14 cellular contexts compared by ENCODE assay signal in genomic region chr20:50747275-50747674, GRCh38. TPM values are rescaled to one million over a fixed set of nuclear protein-coding genes. Genes with fewer than 3 reads are reported as not detected.
A peak's percentile ranks its signal among the peaks of the same experiment; 100 is the strongest.
DNase-seq lines count a peak whose midpoint lies in the region; ATAC-seq and TF ChIP-seq lines count a peak whose summit lies in the region.
"Had no signal": no experiment of that assay in that cellular context is flagged by ENCODE, and none has a peak within 500 bp of the region (broad histone marks: within the 10 kb centered on the region; RNA-seq: fewer than 3 reads in every experiment).

No MANE protein-coding gene starts in this region.

- H3K36me3 Mint-ChIP-seq in activated CD4-positive, alpha-beta T cell treated with anti-CD3 and anti-CD28 coated beads, Interleukin-2, amount 10 ng/mL, durations not matched to agents 24 days and 14 days (ENCODE audit: low read depth) = peaks cover 16% of the 10 kb centered on the region
- no peaks in the 10 kb centered on the region for H3K36me3 Mint-ChIP-seq in HFFc6 (ENCODE audit: low read depth)
- H3K36me3 Mint-ChIP-seq in activated T-helper 2 cell treated with anti-CD3 and anti-CD28 coated beads, Interferon-gamma antibody, Interleukin-2, Interleukin-4, amounts not matched to agents 10 μg/mL and 5 μg/mL and 100 μg/mL, durations not matched to agents 14 hours and 24 hours and 36 hours (ENCODE audit: low read depth) = peaks cover 22% of the 10 kb centered on the region
- H3K36me3 Mint-ChIP-seq in naive thymus-derived CD8-positive, alpha-beta T cell = peaks cover 0 to 33% (median 0%) of the 10 kb centered on the region in 3 donors

- no peak for ATAC-seq in naive thymus-derived CD8-positive, alpha-beta T cell
- ATAC-seq in GM21526 (IDR thresholded peaks at IDR 0.05; ENCODE audit: low FRiP score, unreplicated experiment) = no peak

- H3K4me3 Mint-ChIP-seq in activated CD4-positive, alpha-beta T cell treated with anti-CD3 and anti-CD28 coated beads, Interleukin-2, amount 10 ng/mL, durations not matched to agents 24 days and 14 days = peak overlapping the region; percentile 44
- 0 out of 2 replicates have a peak overlapping the region, but pooled peaks have one; percentile 41 for H3K4me3 Mint-ChIP-seq in HFFc6
- peak overlapping the region; percentile 40 for H3K4me3 Mint-ChIP-seq in activated T-helper 2 cell treated with anti-CD3 and anti-CD28 coated beads, Interferon-gamma antibody, Interleukin-2, Interleukin-4, amounts not matched to agents 10 μg/mL and 5 μg/mL and 100 μg/mL, durations not matched to agents 14 hours and 24 hours and 36 hours (ENCODE audit: low read depth)
- peak overlapping the region in 5 of 10 donors; percentile 1 to 37 (median 3) for H3K4me3 Mint-ChIP-seq in naive thymus-derived CD8-positive, alpha-beta T cell

- intact Hi-C loops in activated CD4-positive, alpha-beta T cell treated with anti-CD3 and anti-CD28 coated beads, Interleukin-2, amount 10 ng/mL, durations not matched to agents 24 days and 14 days (cut with micrococcal nuclease) = loop anchor here (1.0 to 2.0 kb wide), 2 partner anchors 16 to 84 kb away; partner anchors contain the start of gene PARD6B
- intact Hi-C loops in activated T-helper 2 cell treated with anti-CD3 and anti-CD28 coated beads, Interferon-gamma antibody, Interleukin-2, Interleukin-4, amounts not matched to agents 10 μg/mL and 5 μg/mL and 100 μg/mL, durations not matched to agents 14 hours and 24 hours and 36 hours (cut with micrococcal nuclease) = loop anchor here (2.0 kb wide), 1 partner anchor 16 kb away; the partner anchor contains the start of gene PARD6B

- no peak for DNase-seq in activated CD4-positive, alpha-beta T cell treated with anti-CD3 and anti-CD28 coated beads, Interleukin-2, amount 10 ng/mL, durations not matched to agents 24 days and 14 days
- DNase-seq in activated CD4-positive, alpha-beta T cell treated with anti-CD3 and anti-CD28 coated beads for 1 hour = no peak
- DNase-seq in HFFc6 (no peak), D341Med (ENCODE audit: low spot score) (no peak)
- no peak for DNase-seq in activated T-helper 2 cell treated with anti-CD3 and anti-CD28 coated beads, Interferon-gamma antibody, Interleukin-2, Interleukin-4, amounts not matched to agents 10 μg/mL and 5 μg/mL and 100 μg/mL, durations not matched to agents 14 hours and 24 hours and 36 hours (ENCODE audit: low spot score)
- no peak for DNase-seq in naive thymus-derived CD8-positive, alpha-beta T cell
- no peak for DNase-seq in stimulated activated CD4-positive, alpha-beta T cell treated with anti-CD3 and anti-CD28 coated beads, Interleukin-1b, Interleukin-23, amount 100 ng/mL, for 48 hours
- DNase-seq: adrenal gland, mesendoderm, MG63, ovary, upper lobe of left lung had no signal

- H3K4me1 Mint-ChIP-seq in activated CD4-positive, alpha-beta T cell treated with anti-CD3 and anti-CD28 coated beads, Interleukin-2, amount 10 ng/mL, durations not matched to agents 24 days and 14 days = peaks cover 21% of the 10 kb centered on the region
- H3K4me1 Mint-ChIP-seq in HFFc6 (ENCODE audit: low read depth) = peaks cover 48% of the 10 kb centered on the region
- peaks cover 26% of the 10 kb centered on the region for H3K4me1 Mint-ChIP-seq in activated T-helper 2 cell treated with anti-CD3 and anti-CD28 coated beads, Interferon-gamma antibody, Interleukin-2, Interleukin-4, amounts not matched to agents 10 μg/mL and 5 μg/mL and 100 μg/mL, durations not matched to agents 14 hours and 24 hours and 36 hours (ENCODE audit: low read depth)
- peaks cover 6 to 17% (median 11%) of the 10 kb centered on the region in 4 donors for H3K4me1 Mint-ChIP-seq in naive thymus-derived CD8-positive, alpha-beta T cell

- no peak for TF ChIP-seq CTCF in HFFc6 (IDR thresholded peaks at IDR 0.05)

- H3K9me3 Mint-ChIP-seq in activated CD4-positive, alpha-beta T cell treated with anti-CD3 and anti-CD28 coated beads, Interleukin-2, amount 10 ng/mL, durations not matched to agents 24 days and 14 days = no peaks in the 10 kb centered on the region
- H3K9me3 Mint-ChIP-seq in HFFc6 = no peaks in the 10 kb centered on the region
- H3K9me3 Mint-ChIP-seq in activated T-helper 2 cell treated with anti-CD3 and anti-CD28 coated beads, Interferon-gamma antibody, Interleukin-2, Interleukin-4, amounts not matched to agents 10 μg/mL and 5 μg/mL and 100 μg/mL, durations not matched to agents 14 hours and 24 hours and 36 hours = no peaks in the 10 kb centered on the region
- H3K9me3 Mint-ChIP-seq in naive thymus-derived CD8-positive, alpha-beta T cell = no peaks in the 10 kb centered on the region

- H3K27me3 Mint-ChIP-seq in activated CD4-positive, alpha-beta T cell treated with anti-CD3 and anti-CD28 coated beads, Interleukin-2, amount 10 ng/mL, durations not matched to agents 24 days and 14 days = no peaks in the 10 kb centered on the region
- no peaks in the 10 kb centered on the region for H3K27me3 Mint-ChIP-seq in HFFc6 (ENCODE audit: insufficient read depth)
- no peaks in the 10 kb centered on the region for H3K27me3 Mint-ChIP-seq in activated T-helper 2 cell treated with anti-CD3 and anti-CD28 coated beads, Interferon-gamma antibody, Interleukin-2, Interleukin-4, amounts not matched to agents 10 μg/mL and 5 μg/mL and 100 μg/mL, durations not matched to agents 14 hours and 24 hours and 36 hours (ENCODE audit: low read depth)
- no peaks in the 10 kb centered on the region for H3K27me3 Mint-ChIP-seq in naive thymus-derived CD8-positive, alpha-beta T cell

- POLR2A ChIA-PET in naive thymus-derived CD8-positive, alpha-beta T cell (lab: Charles Lee) = no interaction called here

- H3K27ac Mint-ChIP-seq in activated CD4-positive, alpha-beta T cell treated with anti-CD3 and anti-CD28 coated beads, Interleukin-2, amount 10 ng/mL, durations not matched to agents 24 days and 14 days = peak overlapping the region; percentile 9
- H3K27ac Mint-ChIP-seq in HFFc6 = no peak overlapping the region
- peak overlapping the region; percentile 61 for H3K27ac Mint-ChIP-seq in activated T-helper 2 cell treated with anti-CD3 and anti-CD28 coated beads, Interferon-gamma antibody, Interleukin-2, Interleukin-4, amounts not matched to agents 10 μg/mL and 5 μg/mL and 100 μg/mL, durations not matched to agents 14 hours and 24 hours and 36 hours
- peak overlapping the region in 6 of 10 donors; percentile 11 to 84 (median 62) for H3K27ac Mint-ChIP-seq in naive thymus-derived CD8-positive, alpha-beta T cell

RNA-seq across cellular contexts. Expression of gene PARD6B, which starts 15.9 kb away (rescaled TPM):
- 6.0 and 7.0 TPM in 2 replicates for total RNA-seq in activated CD4-positive, alpha-beta T cell treated with anti-CD3 and anti-CD28 coated beads, Interleukin-2, amount 10 ng/mL, durations not matched to agents 24 days and 14 days
- under 1 TPM; 0.24 to 0.68 (median 0.51) TPM for total RNA-seq in HFFc6 (2021; fragmentation: NEBNext Ultra II Directional; extraction: Animal tissue kit (Norgen Biotek cat#: 25700))
- 4.7 and 5.7 TPM in 2 replicates for total RNA-seq in activated T-helper 2 cell treated with anti-CD3 and anti-CD28 coated beads, Interferon-gamma antibody, Interleukin-2, Interleukin-4, amounts not matched to agents 10 μg/mL and 5 μg/mL and 100 μg/mL, durations not matched to agents 14 hours and 24 hours and 36 hours
- total RNA-seq in naive thymus-derived CD8-positive, alpha-beta T cell = 10 to 100 TPM in 1 of 2 experiments, 1 to 10 TPM in 1; 9.4 to 12.0 TPM
- polyA plus RNA-seq in naive thymus-derived CD8-positive, alpha-beta T cell = 1 to 10 TPM in 2 of 3 donors, under 1 TPM in 1; 0.49 to 2.0 (median 1.4) TPM

RNA-seq across cellular contexts. Expression of gene BCAS4, which starts 47.6 kb away (rescaled TPM):
- 7.2 and 8.4 TPM in 2 replicates for total RNA-seq in activated CD4-positive, alpha-beta T cell treated with anti-CD3 and anti-CD28 coated beads, Interleukin-2, amount 10 ng/mL, durations not matched to agents 24 days and 14 days
- 10 to 100 TPM; 19.8 to 23.5 (median 21.7) TPM for total RNA-seq in HFFc6 (2021; fragmentation: NEBNext Ultra II Directional; extraction: Animal tissue kit (Norgen Biotek cat#: 25700))
- total RNA-seq in activated T-helper 2 cell treated with anti-CD3 and anti-CD28 coated beads, Interferon-gamma antibody, Interleukin-2, Interleukin-4, amounts not matched to agents 10 μg/mL and 5 μg/mL and 100 μg/mL, durations not matched to agents 14 hours and 24 hours and 36 hours = 7.4 and 8.7 TPM in 2 replicates
- 10 to 100 TPM; 77.4 to 89.9 TPM for total RNA-seq in naive thymus-derived CD8-positive, alpha-beta T cell
- 10 to 100 TPM; 33.5 to 51.5 (median 39.9) TPM for polyA plus RNA-seq in naive thymus-derived CD8-positive, alpha-beta T cell

RNA-seq across cellular contexts. Expression of gene RIPOR3, which starts 55.9 kb away (rescaled TPM):
- not detected in 2 replicates for total RNA-seq in activated CD4-positive, alpha-beta T cell treated with anti-CD3 and anti-CD28 coated beads, Interleukin-2, amount 10 ng/mL, durations not matched to agents 24 days and 14 days
- total RNA-seq in HFFc6 (2021; fragmentation: NEBNext Ultra II Directional; extraction: Animal tissue kit (Norgen Biotek cat#: 25700)) = under 1 TPM; 0.07 to 0.25 (median 0.11) TPM
- total RNA-seq in activated T-helper 2 cell treated with anti-CD3 and anti-CD28 coated beads, Interferon-gamma antibody, Interleukin-2, Interleukin-4, amounts not matched to agents 10 μg/mL and 5 μg/mL and 100 μg/mL, durations not matched to agents 14 hours and 24 hours and 36 hours = not detected in 2 replicates
- total RNA-seq in naive thymus-derived CD8-positive, alpha-beta T cell = not detected
- 1 to 10 TPM in 1 of 3 donors, under 1 TPM in 2; 0.53 to 2.4 (median 0.98) TPM for polyA plus RNA-seq in naive thymus-derived CD8-positive, alpha-beta T cell
- total RNA-seq: dermis microvascular lymphatic vessel endothelial cell had no signal
